In the genomic region with DNA sequence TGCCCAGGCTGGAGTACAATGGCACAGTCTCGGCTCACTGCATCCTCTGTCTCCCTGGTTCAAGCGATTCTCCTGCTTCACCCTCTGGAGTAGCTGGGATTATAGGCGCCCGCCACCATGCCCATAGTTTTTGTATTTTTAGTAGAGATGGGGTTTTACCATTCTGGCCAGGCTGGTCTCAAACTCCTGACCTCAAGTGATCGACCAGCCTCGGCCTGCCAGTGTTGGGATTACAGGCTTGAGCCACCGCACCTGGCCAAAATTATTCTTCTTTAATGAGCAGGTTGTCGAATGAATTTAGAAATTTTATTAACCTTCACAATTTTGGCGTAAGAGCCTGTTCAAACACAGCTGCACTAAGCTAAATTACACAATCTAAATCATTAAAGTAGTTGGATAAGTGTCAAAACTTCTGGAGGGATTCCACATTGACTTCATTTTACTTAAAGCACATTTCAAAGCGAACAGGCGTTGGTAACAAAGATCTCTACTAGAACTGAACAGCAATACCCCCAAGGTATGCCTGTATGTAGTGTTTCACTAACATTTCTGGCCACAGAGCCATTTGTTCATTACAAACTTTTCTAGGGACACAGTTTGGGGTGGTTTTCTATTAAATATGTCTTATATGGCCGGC, we compare ENCODE assay signal across 2 cellular contexts.
TF ChIP-seq lines count a peak whose summit lies in the region.

No MANE protein-coding gene starts in this region.

TF ChIP-seq in liver, 16 proteins besides CTCF, POLR2A, EP300 and RAD21 (continued from another document):
- no peak for TF ChIP-seq REST (IDR thresholded peaks at IDR 0.05)
- TF ChIP-seq, protein P1, sequence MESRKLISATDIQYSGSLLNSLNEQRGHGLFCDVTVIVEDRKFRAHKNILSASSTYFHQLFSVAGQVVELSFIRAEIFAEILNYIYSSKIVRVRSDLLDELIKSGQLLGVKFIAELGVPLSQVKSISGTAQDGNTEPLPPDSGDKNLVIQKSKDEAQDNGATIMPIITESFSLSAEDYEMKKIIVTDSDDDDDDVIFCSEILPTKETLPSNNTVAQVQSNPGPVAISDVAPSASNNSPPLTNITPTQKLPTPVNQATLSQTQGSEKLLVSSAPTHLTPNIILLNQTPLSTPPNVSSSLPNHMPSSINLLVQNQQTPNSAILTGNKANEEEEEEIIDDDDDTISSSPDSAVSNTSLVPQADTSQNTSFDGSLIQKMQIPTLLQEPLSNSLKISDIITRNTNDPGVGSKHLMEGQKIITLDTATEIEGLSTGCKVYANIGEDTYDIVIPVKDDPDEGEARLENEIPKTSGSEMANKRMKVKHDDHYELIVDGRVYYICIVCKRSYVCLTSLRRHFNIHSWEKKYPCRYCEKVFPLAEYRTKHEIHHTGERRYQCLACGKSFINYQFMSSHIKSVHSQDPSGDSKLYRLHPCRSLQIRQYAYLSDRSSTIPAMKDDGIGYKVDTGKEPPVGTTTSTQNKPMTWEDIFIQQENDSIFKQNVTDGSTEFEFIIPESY (IDR thresholded peaks at IDR 0.05): peak; percentile 3
- TF ChIP-seq YY1 (IDR thresholded peaks at IDR 0.05): peak; percentile 55
- TF ChIP-seq SP1 (IDR thresholded peaks at IDR 0.05): no peak
TF ChIP-seq in liver: peak in this region for 3.

TF ChIP-seq in HepG2, 621 proteins besides CTCF, POLR2A, EP300 and RAD21 (continued from another document):
- TF ChIP-seq POLR2G (IDR thresholded peaks at IDR 0.05; ENCODE audit: low read depth, low read length): no peak
- TF ChIP-seq RARG (CRISPR knock-in tag; IDR thresholded peaks at IDR 0.05; ENCODE audit: low read depth): no peak
- TF ChIP-seq AGO2 (optimal IDR thresholded peaks at IDR 0.05; ENCODE audit: low read depth, low read length): no peak
- TF ChIP-seq BRD4 (CRISPR knock-in tag; IDR thresholded peaks at IDR 0.05): no peak
- no peak for TF ChIP-seq SP1 (IDR thresholded peaks at IDR 0.05)
- no peak for TF ChIP-seq SP1 (CRISPR knock-in tag; IDR thresholded peaks at IDR 0.05)
- no peak for TF ChIP-seq TRIM24 (CRISPR knock-in tag; IDR thresholded peaks at IDR 0.05)
- TF ChIP-seq TBX2 (CRISPR knock-in tag; IDR thresholded peaks at IDR 0.05; ENCODE audit: borderline replicate concordance): no peak
- no peak for TF ChIP-seq ZNF256 (CRISPR knock-in tag; conservative IDR thresholded peaks at IDR 0.05)
- TF ChIP-seq, protein P2, sequence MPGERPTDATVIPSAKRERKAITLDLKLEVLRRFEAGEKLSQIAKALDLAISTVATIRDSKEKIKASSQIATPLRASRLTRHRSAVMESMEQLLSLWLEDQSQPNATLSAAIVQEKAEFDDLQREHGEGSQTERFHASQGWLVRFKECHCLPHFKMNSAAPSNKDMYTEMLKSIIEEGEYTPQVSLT (CRISPR knock-in tag; IDR thresholded peaks at IDR 0.05; ENCODE audit: borderline replicate concordance, low read depth): no peak
- TF ChIP-seq HIVEP1 (CRISPR knock-in tag; IDR thresholded peaks at IDR 0.05): no peak
- no peak for TF ChIP-seq ETV5 (CRISPR knock-in tag; IDR thresholded peaks at IDR 0.05; ENCODE audit: borderline replicate concordance)
- TF ChIP-seq PRDM4 (CRISPR knock-in tag; IDR thresholded peaks at IDR 0.05; ENCODE audit: borderline replicate concordance): no peak
- no peak for TF ChIP-seq RXRA (CRISPR knock-in tag; IDR thresholded peaks at IDR 0.05)
- no peak for TF ChIP-seq ZNF737 (CRISPR knock-in tag; IDR thresholded peaks at IDR 0.05; ENCODE audit: borderline replicate concordance)
- no peak for TF ChIP-seq NFIC (IDR thresholded peaks at IDR 0.05; ENCODE audit: low read length)
- TF ChIP-seq PRDM10 (CRISPR knock-in tag; IDR thresholded peaks at IDR 0.05; ENCODE audit: low read depth): no peak
- no peak for TF ChIP-seq FOXK2 (IDR thresholded peaks at IDR 0.05)
- no peak for TF ChIP-seq SP4 (CRISPR knock-in tag; IDR thresholded peaks at IDR 0.05)
